Comparison of ENCODE assay signal across 26 cellular contexts in the genomic region with DNA sequence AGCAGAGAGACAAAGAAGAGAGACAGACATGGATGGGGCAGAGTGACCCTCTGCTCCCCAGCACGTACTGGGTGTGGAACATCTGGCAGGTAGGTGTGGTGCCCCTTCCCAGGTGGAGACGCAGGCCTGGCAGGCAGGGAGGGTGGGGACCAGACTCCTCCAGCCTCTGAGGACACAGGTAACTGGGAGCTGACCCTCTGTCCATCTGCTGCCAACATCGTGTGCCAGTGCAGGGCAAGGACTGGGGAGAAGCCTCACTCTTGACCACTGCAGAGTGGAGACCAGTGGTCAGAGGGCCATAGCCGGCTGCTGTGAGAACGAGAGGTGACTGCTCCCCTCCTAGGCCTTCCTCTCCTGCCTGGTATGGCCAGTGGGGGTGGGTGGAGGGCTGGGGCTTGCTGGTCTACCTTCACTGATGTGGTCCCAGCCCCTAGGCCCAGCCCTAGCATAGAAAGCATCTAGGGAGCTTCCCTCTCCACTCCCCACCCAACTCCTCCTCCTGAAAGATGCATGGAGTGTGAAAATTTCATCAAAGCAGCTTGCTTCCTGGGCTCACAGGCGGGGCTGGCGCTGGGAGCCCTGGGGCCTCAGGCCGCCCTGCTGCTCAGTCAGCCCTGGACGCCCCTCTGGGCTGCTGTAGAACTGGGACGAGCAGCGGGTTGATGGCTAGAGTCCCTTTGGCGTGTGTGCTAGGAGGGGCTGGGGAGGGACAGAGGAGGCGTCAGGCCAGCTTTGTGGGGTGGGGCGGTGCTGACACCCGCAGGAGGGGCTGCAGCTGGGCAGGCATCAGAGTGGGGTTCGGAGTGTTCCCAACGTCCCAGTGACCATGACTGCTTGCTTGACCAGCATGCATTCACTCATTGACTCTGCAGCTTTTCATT.
DNase-seq lines count a peak whose midpoint lies in the region; TF ChIP-seq lines count a peak whose summit lies in the region.
"Had no signal": no experiment of that assay in that cellular context is flagged by ENCODE, and none has a peak within 500 bp of the region (broad histone marks: within the 10 kb centered on the region; RNA-seq: fewer than 3 reads in every experiment).

No MANE protein-coding gene starts in this region.

- H3K36me3 Mint-ChIP-seq in HFFc6 (ENCODE audit: low read depth): peaks cover 6% of the 10 kb centered on the region; the same call in 1 of the 2 replicates
- H3K36me3 Mint-ChIP-seq: stimulated activated memory B cell treated with anti-CD40 and anti-IgM and Interleukin-4, amounts not matched to agents 10 μg/mL and 1 μg/mL and 100 μg/mL, for 72 hours had no signal

- H3K9me3 ChIP-seq in sigmoid colon: no peaks in the 10 kb centered on the region
- H3K9me3 ChIP-seq: neutrophil had no signal

- peak overlapping the region; percentile 88 for H3K27ac ChIP-seq in RWPE1
- no peak overlapping the region for H3K27ac ChIP-seq in sigmoid colon
- H3K27ac ChIP-seq: KMS-11, neutrophil had no signal

- H3K27me3 ChIP-seq in sigmoid colon: peaks cover 0 to 7% (median 0%) of the 10 kb centered on the region in 3 donors
- H3K27me3 ChIP-seq: neutrophil had no signal

- no peak overlapping the region for H3K27ac Mint-ChIP-seq in HFFc6
- H3K27ac Mint-ChIP-seq: activated naive CD8-positive, alpha-beta T cell treated with anti-CD3 and anti-CD28 coated beads, Interleukin-2, amount 50 U/mL, for 24 hours; progenitor cell of endocrine pancreas; stimulated activated memory B cell treated with anti-CD40 and anti-IgM and Interleukin-4, amounts not matched to agents 10 μg/mL and 1 μg/mL and 100 μg/mL, for 72 hours had no signal

- 67 to 79% methylated on average over 17 of the region's 17 CpGs for WGBS in sigmoid colon, 2 donors

- DNase-seq in ELF-1 (ENCODE audit: low read depth, low spot score) (peak; percentile 31), RWPE1 (ENCODE audit: low spot score) (no peak), islet precursor cell (peak; percentile 48), sigmoid colon (peak; percentile 38), NCI-H1930 (lab: John Stamatoyannopoulos, UW) (no peak), HFFc6 (no peak), glomerular visceral epithelial cell (ENCODE audit: extremely low spot score) (no peak), iPS-NIHi11 (ENCODE audit: low spot score) (no peak)
- DNase-seq: activated CD4-positive, alpha-beta T cell treated with anti-CD3 and anti-CD28 coated beads for 48 hours; activated CD8-positive, alpha-beta memory T cell treated with anti-CD3 and anti-CD28 coated beads for 24 hours; activated naive CD8-positive, alpha-beta T cell treated with anti-CD3 and anti-CD28 coated beads, Interleukin-2, amount 50 U/mL, for 24 hours; C1 segment of cervical spinal cord; H7; mesenchymal stem cell; MM.1S; NCI-H1105 treated with DMSO at 0.1 percent for 48 hours; NCI-H2227 treated with DMSO at 0.1 percent for 48 hours; NCI-H526; NK-92 treated with Interleukin-12 subunit alpha and Interleukin-12 subunit beta, amount 100 ng/mL, for 24 hours; SHP77 treated with DMSO at 0.1 percent for 48 hours; substantia nigra; SW 1271 had no signal

- intact Hi-C loops in sigmoid colon (cut with DNase I): no loop called here

- no peaks in the 10 kb centered on the region for H3K4me1 ChIP-seq in sigmoid colon

- no peak overlapping the region for H3K4me3 Mint-ChIP-seq in HFFc6
- H3K4me3 Mint-ChIP-seq: activated naive CD8-positive, alpha-beta T cell treated with anti-CD3 and anti-CD28 coated beads, Interleukin-2, amount 50 U/mL, for 24 hours; stimulated activated memory B cell treated with anti-CD40 and anti-IgM and Interleukin-4, amounts not matched to agents 10 μg/mL and 1 μg/mL and 100 μg/mL, for 72 hours had no signal

- peaks cover 12% of the 10 kb centered on the region; the same call in 1 of the 2 replicates for H3K4me1 Mint-ChIP-seq in HFFc6 (ENCODE audit: low read depth)
- H3K4me1 Mint-ChIP-seq: activated naive CD8-positive, alpha-beta T cell treated with anti-CD3 and anti-CD28 coated beads, Interleukin-2, amount 50 U/mL, for 24 hours had no signal

- no peaks in the 10 kb centered on the region for H3K36me3 ChIP-seq in sigmoid colon
- H3K36me3 ChIP-seq: neutrophil had no signal

- CTCF ChIA-PET in RWPE1 (lab: Yijun Ruan, JAX): interaction anchor here (0.8 kb wide), 1 partner anchor 93 kb away, joined by 3 read pairs; no protein-coding TSS in a partner anchor

- TF ChIP-seq CTCF in RWPE1 (conservative IDR thresholded peaks at IDR 0.05; ENCODE audit: low read depth): no peak
- no peak for TF ChIP-seq CTCF in sigmoid colon (IDR thresholded peaks at IDR 0.05)
- no peak for TF ChIP-seq CTCF in HFFc6 (IDR thresholded peaks at IDR 0.05)

- peaks cover 11% of the 10 kb centered on the region for H3K9me3 Mint-ChIP-seq in HFFc6
- H3K9me3 Mint-ChIP-seq: activated naive CD8-positive, alpha-beta T cell treated with anti-CD3 and anti-CD28 coated beads, Interleukin-2, amount 50 U/mL, for 24 hours; stimulated activated memory B cell treated with anti-CD40 and anti-IgM and Interleukin-4, amounts not matched to agents 10 μg/mL and 1 μg/mL and 100 μg/mL, for 72 hours had no signal

- POLR2A ChIA-PET in RWPE1 (lab: Yijun Ruan, JAX; ENCODE audit: low non-redundant PET): no interaction called here

- TF ChIP-seq EP300 in sigmoid colon (IDR thresholded peaks at IDR 0.05): no peak

- no peak for TF ChIP-seq POLR2A in sigmoid colon (IDR thresholded peaks at IDR 0.05)

- H3K27me3 Mint-ChIP-seq in HFFc6 (ENCODE audit: insufficient read depth): peaks cover 45% of the 10 kb centered on the region

- no peak overlapping the region for H3K4me3 ChIP-seq in sigmoid colon

Comparison
In these comparisons a context has a peak if more than half of its experiments do, and no peak if none do; other contexts are left out.
1. DNase-seq: peak in ELF-1 (single experiment), islet precursor cell (single experiment) and sigmoid colon (single experiment); none in RWPE1 (single experiment), NCI-H1930 (0 of 2), HFFc6 (single experiment), glomerular visceral epithelial cell (single experiment) and iPS-NIHi11 (single experiment).